ENCODE assay signal across 23 cellular contexts in the genomic region with DNA sequence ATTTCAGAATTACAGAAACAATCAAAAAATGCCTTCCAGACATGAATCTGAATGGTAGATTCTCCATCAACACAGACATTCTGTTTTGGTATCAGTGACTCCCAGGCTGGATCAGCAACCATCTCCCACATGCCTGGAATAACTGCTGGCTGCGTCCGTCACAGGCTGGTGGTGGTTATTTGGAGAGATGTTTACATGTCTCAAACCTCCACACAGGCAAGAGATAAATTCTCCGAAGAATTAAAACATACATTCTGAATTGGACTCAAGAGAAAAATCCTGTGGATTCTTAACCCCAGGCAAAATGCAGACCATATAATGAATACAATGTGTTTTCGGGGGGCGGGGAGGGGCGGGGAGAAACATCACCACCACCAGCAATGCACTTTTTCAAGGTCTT.
DNase-seq lines count a peak whose midpoint lies in the region; ATAC-seq and TF ChIP-seq lines count a peak whose summit lies in the region.
"Had no signal": no experiment of that assay in that cellular context is flagged by ENCODE, and none has a peak within 500 bp of the region (broad histone marks: within the 10 kb centered on the region; RNA-seq: fewer than 3 reads in every experiment).

No MANE protein-coding gene starts in this region.

- no peaks in the 10 kb centered on the region for H3K36me3 Mint-ChIP-seq in type B pancreatic cell
- H3K36me3 Mint-ChIP-seq: CD4-positive, alpha-beta memory T cell had no signal

- no peak overlapping the region for H3K4me3 ChIP-seq in AG10803 (ENCODE audit: low read length)
- H3K4me3 ChIP-seq: testis had no signal

- H3K4me3 Mint-ChIP-seq in type B pancreatic cell: no peak overlapping the region
- H3K4me3 Mint-ChIP-seq: CD4-positive, alpha-beta memory T cell; dendritic cell treated with granulocyte-macrophage colony-stimulating factor and Interleukin-4, amounts not matched to agents 40 ng/mL and 50 ng/mL, for 4 days had no signal

- peaks cover 11% of the 10 kb centered on the region for H3K27me3 Mint-ChIP-seq in type B pancreatic cell
- H3K27me3 Mint-ChIP-seq: dendritic cell treated with granulocyte-macrophage colony-stimulating factor and Interleukin-4, amounts not matched to agents 40 ng/mL and 50 ng/mL, for 4 days had no signal

- ATAC-seq in HG02798 (IDR thresholded peaks at IDR 0.05; ENCODE audit: poor library complexity, unreplicated experiment): no peak
- ATAC-seq: PC-3, right cardiac atrium had no signal

- TF ChIP-seq CTCF in AG10803 (conservative IDR thresholded peaks at IDR 0.05; ENCODE audit: low read length) (no peak), type B pancreatic cell (conservative IDR thresholded peaks at IDR 0.05) (no peak)

- peaks cover 8% of the 10 kb centered on the region for H3K4me1 Mint-ChIP-seq in type B pancreatic cell (ENCODE audit: unreplicated experiment)

- no peak overlapping the region for H3K27ac Mint-ChIP-seq in type B pancreatic cell
- H3K27ac Mint-ChIP-seq: activated T-helper 2 cell treated with anti-CD3 and anti-CD28 coated beads, Interferon-gamma antibody, Interleukin-2, Interleukin-4, amounts not matched to agents 10 μg/mL and 5 μg/mL and 100 μg/mL, durations not matched to agents 14 hours and 24 hours and 36 hours; CD4-positive, alpha-beta memory T cell; dendritic cell treated with granulocyte-macrophage colony-stimulating factor and Interleukin-4, amounts not matched to agents 40 ng/mL and 50 ng/mL, for 4 days had no signal

- H3K9me3 Mint-ChIP-seq in type B pancreatic cell: peaks cover 9% of the 10 kb centered on the region

- DNase-seq in AG10803 (ENCODE audit: low read depth): peak; percentile 87
- peak; percentile 70 for DNase-seq in amniotic epithelial cell (ENCODE audit: low read depth)
- DNase-seq in globus pallidus (ENCODE audit: low spot score): peak; percentile 27
- DNase-seq in pons (ENCODE audit: low spot score): peak; percentile 9
- no peak for DNase-seq in type B pancreatic cell (ENCODE audit: extremely low spot score, unreplicated experiment)
- no peak for DNase-seq in AML-193 (lab: John Stamatoyannopoulos, UW)
- DNase-seq in NCI-H187 treated with DMSO at 0.1 percent for 48 hours (lab: John Stamatoyannopoulos, UW): no peak
- DNase-seq: activated CD4-positive, alpha-beta T cell treated with anti-CD3 and anti-CD28 coated beads, Interleukin-2, amount 50 U/mL, for 1 hour; activated CD8-positive, alpha-beta memory T cell treated with anti-CD3 and anti-CD28 coated beads, Interleukin-2, amount 50 U/mL, for 4 hours; CD4-positive, alpha-beta memory T cell; DMS53; GOT3; left ventricle myocardium superior; NCI-H2029; NCI-H226; PC-3; SHP77 treated with DMSO at 0.1 percent for 48 hours; T-helper 1 cell; testis had no signal

Comparison
In these comparisons a context has a peak if more than half of its experiments do, and no peak if none do; other contexts are left out.
1. DNase-seq: peak in AG10803 (single experiment), amniotic epithelial cell (single experiment), globus pallidus (single experiment) and pons (single experiment); none in type B pancreatic cell (single experiment), AML-193 (0 of 2) and NCI-H187 treated with DMSO at 0.1 percent for 48 hours (single experiment).